In genomic region chr4:111475001-111475400, GRCh38 we compare ENCODE assay signal across 10 cellular contexts.
DNase-seq lines count a peak whose midpoint lies in the region; ATAC-seq, FAIRE-seq and TF ChIP-seq lines count a peak whose summit lies in the region.
"Had no signal": no experiment of that assay in that cellular context is flagged by ENCODE, and none has a peak within 500 bp of the region (broad histone marks: within the 10 kb centered on the region; RNA-seq: fewer than 3 reads in every experiment).

No MANE protein-coding gene starts in this region.

- no peak overlapping the region for H3K14ac ChIP-seq in IMR-90 (replicated peaks; ENCODE audit: low read depth, low read length)

- H3K4ac ChIP-seq in IMR-90 (ENCODE audit: low read depth, low read length): no peak overlapping the region
- no peak overlapping the region for H3K4ac ChIP-seq in mesendoderm (ENCODE audit: low read depth, low read length)

- no peak overlapping the region for H2BK15ac ChIP-seq in IMR-90 (ENCODE audit: low read depth, low read length)
- no peak overlapping the region for H2BK15ac ChIP-seq in mesendoderm (replicated peaks; ENCODE audit: low read depth)

- POLR2A ChIA-PET in IMR-90 (lab: Charles Lee; ENCODE audit: unreplicated experiment): no interaction called here

- CTCF ChIA-PET in IMR-90 (lab: Yijun Ruan, JAX): no interaction called here

- no peaks in the 10 kb centered on the region for H4K20me1 ChIP-seq in IMR-90 (ENCODE audit: insufficient read depth, low read length)

- WGBS in IMR-90 (ENCODE audit: extremely low coverage in 2 of 2, insufficient read length in 1 of 2), 2 experiments: no CpG with 5 or more reads among the region's 5 CpGs
- WGBS in mesendoderm (ENCODE audit: extremely low coverage, insufficient coverage, low lambda C conversion rate): no CpG with 5 or more reads among the region's 5 CpGs

- peak; percentile 53 for TF ChIP-seq RAD21 in IMR-90 (IDR thresholded peaks at IDR 0.05; ENCODE audit: low read length)

- H2BK5ac ChIP-seq in IMR-90 (ENCODE audit: low read depth, low read length, poor library complexity, severe bottlenecking) (no peak overlapping the region), mesendoderm (ENCODE audit: low read length) (no peak overlapping the region)

- H3K36me3 ChIP-seq in IMR-90 (ENCODE audit: control insufficient read depth, insufficient read depth, low read length) (no peaks in the 10 kb centered on the region), brain microvascular endothelial cell (replicated peaks) (no peaks in the 10 kb centered on the region), mesendoderm (ENCODE audit: control insufficient read depth, insufficient read depth, low read length) (no peaks in the 10 kb centered on the region)

- dilution Hi-C loops in IMR-90 (cut with HindIII; ENCODE audit: low sequenced_read_pairs, unreplicated experiment): no loop called here

- no peak overlapping the region for H2AK5ac ChIP-seq in IMR-90 (ENCODE audit: low read depth, low read length)
- no peak overlapping the region for H2AK5ac ChIP-seq in mesendoderm (ENCODE audit: low read length)

- intact Hi-C loops in IMR-90 (cut with micrococcal nuclease): loop anchor here (1.0 to 10.0 kb wide), 4 partner anchors 155 to 842 kb away; no protein-coding TSS in a partner anchor

- H3K4me3 ChIP-seq in IMR-90 (ENCODE audit: insufficient read depth, low read depth, low read length) (no peak overlapping the region), brain microvascular endothelial cell (ENCODE audit: low read depth, low read length) (no peak overlapping the region), mesendoderm (ENCODE audit: low read length) (no peak overlapping the region)

- H3K4me1 ChIP-seq in IMR-90 (ENCODE audit: control insufficient read depth, insufficient read depth, low read length) (no peaks in the 10 kb centered on the region), mesendoderm (ENCODE audit: control insufficient read depth, low read depth, low read length) (no peaks in the 10 kb centered on the region)

- H3K56ac ChIP-seq in IMR-90 (ENCODE audit: extremely low read depth, insufficient read depth, low read length) (no peak overlapping the region), mesendoderm (ENCODE audit: low read length) (no peak overlapping the region)

- H3K79me2 ChIP-seq in mesendoderm (ENCODE audit: control insufficient read depth, insufficient read depth, low read length): no peaks in the 10 kb centered on the region

- H3K23ac ChIP-seq in IMR-90 (ENCODE audit: low read depth, low read length): no peak overlapping the region
- no peak overlapping the region for H3K23ac ChIP-seq in mesendoderm (ENCODE audit: low read length)

- no peaks in the 10 kb centered on the region for H3K9me1 ChIP-seq in IMR-90 (ENCODE audit: insufficient read depth, low read length)

- H4K91ac ChIP-seq in IMR-90 (ENCODE audit: insufficient read depth, low read depth, low read length): no peak overlapping the region

- no peak overlapping the region for H3K27ac ChIP-seq in C4-2B
- H3K27ac ChIP-seq in IMR-90 (ENCODE audit: insufficient read depth, low read length): no peak overlapping the region
- H3K27ac ChIP-seq in brain microvascular endothelial cell: no peak overlapping the region
- no peak overlapping the region for H3K27ac ChIP-seq in mesendoderm (ENCODE audit: low read depth, low read length)
- H3K27ac ChIP-seq: KMS-11 had no signal

- ATAC-seq in IMR-90 (ENCODE audit: low read depth) (no peak), HG02623 (IDR thresholded peaks at IDR 0.05; ENCODE audit: unreplicated experiment) (no peak)
- ATAC-seq: activated CD8-positive, alpha-beta memory T cell treated with anti-CD3 and anti-CD28 coated beads, Interleukin-2, amount 10 ng/mL, durations not matched to agents 7 days and 5 days had no signal

- H3K4me2 ChIP-seq in IMR-90 (ENCODE audit: low read depth, low read length) (no peak overlapping the region), mesendoderm (ENCODE audit: low read length) (no peak overlapping the region)
- H3K4me2 ChIP-seq: KMS-11 had no signal

- H3K27me3 ChIP-seq in IMR-90 (ENCODE audit: control insufficient read depth, insufficient read depth, low read length) (no peaks in the 10 kb centered on the region), brain microvascular endothelial cell (replicated peaks) (no peaks in the 10 kb centered on the region), mesendoderm (ENCODE audit: insufficient read depth, low read length, poor library complexity) (no peaks in the 10 kb centered on the region)

- H2AFZ ChIP-seq in IMR-90 (replicated peaks; ENCODE audit: low read length, poor library complexity): no peak overlapping the region

- no peak for FAIRE-seq in GM12891 (lab: Jason Lieb, UNC)

- DNase-seq in IMR-90 (peak; percentile 39), brain microvascular endothelial cell (peak; percentile 20), mesendoderm (peak; percentile 81), NCI-H2196 treated with DMSO at 0.1 percent for 48 hours (lab: John Stamatoyannopoulos, UW; ENCODE audit: unreplicated experiment) (no peak), GM12891 (ENCODE audit: insufficient read length, low spot score) (no peak)
- DNase-seq in activated CD4-positive, alpha-beta T cell treated with anti-CD3 and anti-CD28 coated beads for 4 hours: no peak
- DNase-seq: activated CD8-positive, alpha-beta memory T cell treated with anti-CD3 and anti-CD28 coated beads, Interleukin-2, amount 10 ng/mL, durations not matched to agents 7 days and 5 days had no signal

- no peak overlapping the region for H2AK9ac ChIP-seq in IMR-90 (replicated peaks; ENCODE audit: low read depth, low read length, poor library complexity)

- TF ChIP-seq POLR2A in IMR-90 (IDR thresholded peaks at IDR 0.05; ENCODE audit: low read depth, low read length) (no peak), GM12891 (IDR thresholded peaks at IDR 0.05; ENCODE audit: low read depth, low read length) (no peak)

- no peak overlapping the region for H2BK120ac ChIP-seq in IMR-90 (ENCODE audit: low read depth, low read length)
- H2BK120ac ChIP-seq in mesendoderm (ENCODE audit: low read depth, low read length): no peak overlapping the region

- H4K8ac ChIP-seq in IMR-90 (ENCODE audit: low read depth in 2 of 2, low read length in 2 of 2) (no peak overlapping the region), mesendoderm (ENCODE audit: low read depth, low read length) (no peak overlapping the region)

- BruUV-seq in IMR-90 (replicated peaks; lab: Mats Ljungman, UMichigan): no TSS peak

- H2BK20ac ChIP-seq in IMR-90 (ENCODE audit: low read depth, low read length): no peak overlapping the region

- TF ChIP-seq CTCF in C4-2B (conservative IDR thresholded peaks at IDR 0.05) (peak; percentile 40), IMR-90 (conservative IDR thresholded peaks at IDR 0.05; ENCODE audit: low read depth, low read length) (peak; percentile 38), brain microvascular endothelial cell (IDR thresholded peaks at IDR 0.05; ENCODE audit: low read depth, low read length, missing control alignments) (peak; percentile 74)

- in situ Hi-C loops in IMR-90 (cut with MboI; ENCODE audit: low sequenced_read_pairs) (no loop called here), brain microvascular endothelial cell (cut with HindIII; ENCODE audit: low pct_ligation_motif_present, low sequenced_read_pairs) (no loop called here)

- H3K18ac ChIP-seq in IMR-90 (ENCODE audit: low read depth, low read length): no peak overlapping the region
- no peak overlapping the region for H3K18ac ChIP-seq in mesendoderm (ENCODE audit: low read length)

- H3K9me3 ChIP-seq in IMR-90 (ENCODE audit: control insufficient read depth, insufficient read depth, low read length): no peaks in the 10 kb centered on the region

- H3K9ac ChIP-seq in IMR-90 (ENCODE audit: low read depth, low read length): no peak overlapping the region
- H3K9ac ChIP-seq in mesendoderm (ENCODE audit: low read length): no peak overlapping the region
- H3K9ac ChIP-seq: KMS-11 had no signal

- no peaks in the 10 kb centered on the region for H3K79me1 ChIP-seq in IMR-90 (ENCODE audit: low read depth in 1 of 2, low read length in 2 of 2)
- no peaks in the 10 kb centered on the region for H3K79me1 ChIP-seq in mesendoderm (ENCODE audit: low read length)

- H4K5ac ChIP-seq in IMR-90 (ENCODE audit: low read depth, low read length) (no peak overlapping the region), mesendoderm (ENCODE audit: low read length) (no peak overlapping the region)

TF ChIP-seq in IMR-90, 13 proteins besides CTCF, POLR2A, EP300 and RAD21 (continues in another document):
- TF ChIP-seq SMC3 (IDR thresholded peaks at IDR 0.05; ENCODE audit: low read depth, low read length): peak; percentile 38
- no peak for TF ChIP-seq NFE2L2 (IDR thresholded peaks at IDR 0.05; ENCODE audit: low read depth, low read length)
- TF ChIP-seq, protein P1, sequence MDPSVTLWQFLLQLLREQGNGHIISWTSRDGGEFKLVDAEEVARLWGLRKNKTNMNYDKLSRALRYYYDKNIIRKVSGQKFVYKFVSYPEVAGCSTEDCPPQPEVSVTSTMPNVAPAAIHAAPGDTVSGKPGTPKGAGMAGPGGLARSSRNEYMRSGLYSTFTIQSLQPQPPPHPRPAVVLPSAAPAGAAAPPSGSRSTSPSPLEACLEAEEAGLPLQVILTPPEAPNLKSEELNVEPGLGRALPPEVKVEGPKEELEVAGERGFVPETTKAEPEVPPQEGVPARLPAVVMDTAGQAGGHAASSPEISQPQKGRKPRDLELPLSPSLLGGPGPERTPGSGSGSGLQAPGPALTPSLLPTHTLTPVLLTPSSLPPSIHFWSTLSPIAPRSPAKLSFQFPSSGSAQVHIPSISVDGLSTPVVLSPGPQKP (IDR thresholded peaks at IDR 0.05; ENCODE audit: borderline replicate concordance, low read depth, low read length): no peak
- no peak for TF ChIP-seq CHD1 (IDR thresholded peaks at IDR 0.05; ENCODE audit: low read depth, low read length)
- TF ChIP-seq MXI1 (IDR thresholded peaks at IDR 0.05; ENCODE audit: borderline replicate concordance, low read depth, low read length): no peak

TF ChIP-seq in GM12891, 5 proteins besides CTCF, POLR2A, EP300 and RAD21:
- no peak for TF ChIP-seq POU2F2 (IDR thresholded peaks at IDR 0.05; ENCODE audit: low read depth, low read length)
- no peak for TF ChIP-seq SPI1 (IDR thresholded peaks at IDR 0.05; ENCODE audit: low read depth, low read length)
- TF ChIP-seq POLR2AphosphoS5 (IDR thresholded peaks at IDR 0.05; ENCODE audit: low read depth, low read length): no peak
- TF ChIP-seq PAX5 (IDR thresholded peaks at IDR 0.05; ENCODE audit: insufficient read depth, low read length, severe bottlenecking): no peak
- TF ChIP-seq TAF1 (IDR thresholded peaks at IDR 0.05; ENCODE audit: low read depth, low read length): no peak

Comparison
In these comparisons a context has a peak if more than half of its experiments do, and no peak if none do; other contexts are left out.
1. DNase-seq: peak in IMR-90 (single experiment), brain microvascular endothelial cell (single experiment) and mesendoderm (single experiment); none in NCI-H2196 treated with DMSO at 0.1 percent for 48 hours (single experiment), activated CD4-positive, alpha-beta T cell treated with anti-CD3 and anti-CD28 coated beads for 4 hours (0 of 2) and GM12891 (single experiment).
2. Peak in every context shown above with its lines, with median percentiles within 50 percentile points of each other: CTCF ChIP-seq.